ENCODE assay signal across 31 cellular contexts in genomic region chr6:67633058-67633457, GRCh38.
"Had no signal": no experiment of that assay in that cellular context is flagged by ENCODE, and none has a peak within 500 bp of the region (broad histone marks: within the 10 kb centered on the region; RNA-seq: fewer than 3 reads in every experiment).

No MANE protein-coding gene starts in this region.

- H3K4me3 ChIP-seq: body of pancreas, breast epithelium, coronary artery, SJCRH30, SK-N-MC had no signal

- H3K27ac Mint-ChIP-seq: activated B cell treated with CpG ODN at 0.5 μM for 24 hours; activated CD4-positive, alpha-beta memory T cell treated with anti-CD3 and anti-CD28 coated beads, Interleukin-2, amount 10 ng/mL, durations not matched to agents 7 days and 5 days; activated CD8-positive, alpha-beta memory T cell treated with anti-CD3 and anti-CD28 coated beads, Interleukin-2, amount 10 ng/mL, durations not matched to agents 7 days and 5 days; activated naive CD8-positive, alpha-beta T cell treated with anti-CD3 and anti-CD28 coated beads for 36 hours had no signal

- H3K36me3 ChIP-seq: breast epithelium, SJCRH30 had no signal

- H3K4me3 Mint-ChIP-seq: activated B cell treated with CpG ODN at 0.5 μM for 24 hours; activated CD4-positive, alpha-beta memory T cell treated with anti-CD3 and anti-CD28 coated beads, Interleukin-2, amount 10 ng/mL, durations not matched to agents 7 days and 5 days; activated CD8-positive, alpha-beta memory T cell treated with anti-CD3 and anti-CD28 coated beads, Interleukin-2, amount 10 ng/mL, durations not matched to agents 7 days and 5 days; activated naive CD8-positive, alpha-beta T cell treated with anti-CD3 and anti-CD28 coated beads for 36 hours had no signal

- H3K27me3 Mint-ChIP-seq: activated B cell treated with CpG ODN at 0.5 μM for 24 hours; activated CD4-positive, alpha-beta memory T cell treated with anti-CD3 and anti-CD28 coated beads, Interleukin-2, amount 10 ng/mL, durations not matched to agents 7 days and 5 days; activated CD8-positive, alpha-beta memory T cell treated with anti-CD3 and anti-CD28 coated beads, Interleukin-2, amount 10 ng/mL, durations not matched to agents 7 days and 5 days; activated naive CD8-positive, alpha-beta T cell treated with anti-CD3 and anti-CD28 coated beads for 36 hours had no signal

- DNase-seq: activated B cell treated with CpG ODN at 0.5 μM for 24 hours; activated CD4-positive, alpha-beta memory T cell treated with anti-CD3 and anti-CD28 coated beads, Interleukin-2, amount 10 ng/mL, durations not matched to agents 7 days and 5 days; activated CD4-positive, alpha-beta T cell treated with anti-CD3 and anti-CD28 coated beads for 4 hours; activated CD4-positive, alpha-beta T cell treated with anti-CD3 and anti-CD28 coated beads, Interleukin-2, amount 50 U/mL, for 1 hour; activated CD4-positive, CD25-positive, alpha-beta regulatory T cell treated with anti-CD3 and anti-CD28 coated beads, Interleukin-2, amount 50 U/mL, for 72 hours; activated CD8-positive, alpha-beta memory T cell treated with anti-CD3 and anti-CD28 coated beads for 24 hours; activated CD8-positive, alpha-beta memory T cell treated with anti-CD3 and anti-CD28 coated beads, Interleukin-2, amount 10 ng/mL, durations not matched to agents 7 days and 5 days; activated CD8-positive, alpha-beta memory T cell treated with anti-CD3 and anti-CD28 coated beads, Interleukin-2, amount 50 U/mL, for 48 hours; activated effector memory CD4-positive, alpha-beta T cell treated with Interleukin-2 at 50 U/mL for 16 hours; activated naive CD4-positive, alpha-beta T cell; activated naive CD4-positive, alpha-beta T cell treated with anti-CD3 and anti-CD28 coated beads, Interleukin-2, amount 50 U/mL, for 16 hours; activated naive CD8-positive, alpha-beta T cell treated with anti-CD3 and anti-CD28 coated beads for 36 hours; activated T-cell treated with anti-CD3 and anti-CD28 coated beads, Interleukin-2, amount 50 U/mL, for 48 hours; body of pancreas; NCI-H1048; NCI-H1105 treated with DMSO at 0.1 percent for 48 hours; NCI-H1436; NCI-H1694; NCI-H2029; NCI-H345; NCI-H524 treated with DMSO at 0.1 percent for 48 hours; SHP77; SJCRH30; SW 1271; T-helper 1 cell; T-helper 2 cell; T1000 had no signal

- H3K27me3 ChIP-seq: body of pancreas, breast epithelium, SJCRH30 had no signal

- H3K36me3 Mint-ChIP-seq: activated CD8-positive, alpha-beta memory T cell treated with anti-CD3 and anti-CD28 coated beads, Interleukin-2, amount 10 ng/mL, durations not matched to agents 7 days and 5 days; activated naive CD8-positive, alpha-beta T cell treated with anti-CD3 and anti-CD28 coated beads for 36 hours had no signal

- H3K4me1 Mint-ChIP-seq: activated B cell treated with CpG ODN at 0.5 μM for 24 hours; activated CD4-positive, alpha-beta memory T cell treated with anti-CD3 and anti-CD28 coated beads, Interleukin-2, amount 10 ng/mL, durations not matched to agents 7 days and 5 days; activated CD8-positive, alpha-beta memory T cell treated with anti-CD3 and anti-CD28 coated beads, Interleukin-2, amount 10 ng/mL, durations not matched to agents 7 days and 5 days; activated naive CD8-positive, alpha-beta T cell treated with anti-CD3 and anti-CD28 coated beads for 36 hours had no signal

- H3K4me1 ChIP-seq: body of pancreas, breast epithelium had no signal

- H3K27ac ChIP-seq: body of pancreas, breast epithelium, coronary artery, SJCRH30, SK-N-MC, VCaP had no signal

- H3K9me3 ChIP-seq: body of pancreas, SJCRH30 had no signal
